19 cellular contexts compared by ENCODE assay signal in the genomic region with DNA sequence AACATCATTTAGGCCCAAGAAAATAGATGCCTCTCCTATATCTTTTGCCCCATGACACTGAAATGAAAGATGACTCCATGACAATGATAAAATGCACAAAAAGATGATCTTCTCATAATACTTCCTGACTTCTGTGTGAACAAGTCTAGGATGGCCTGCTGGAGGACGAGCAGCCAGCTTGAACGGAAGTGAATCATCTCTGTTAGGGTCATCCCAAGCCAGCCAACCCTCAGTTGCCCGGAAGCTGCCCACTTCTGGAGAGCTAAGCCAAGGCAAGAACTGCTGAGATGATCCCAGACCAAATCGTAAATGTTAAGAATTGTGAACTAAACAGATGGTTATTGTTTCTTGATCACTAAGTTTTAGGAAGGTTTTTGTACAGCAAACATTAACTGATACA.
DNase-seq lines count a peak whose midpoint lies in the region; ATAC-seq and TF ChIP-seq lines count a peak whose summit lies in the region.
"Had no signal": no experiment of that assay in that cellular context is flagged by ENCODE, and none has a peak within 500 bp of the region (broad histone marks: within the 10 kb centered on the region; RNA-seq: fewer than 3 reads in every experiment).

No MANE protein-coding gene starts in this region.

- POLR2A ChIA-PET in RWPE1 (lab: Yijun Ruan, JAX; ENCODE audit: low non-redundant PET), result no interaction called here

- H3K36me3 Mint-ChIP-seq in nephron progenitor cell (ENCODE audit: low read depth), result no peaks in the 10 kb centered on the region
- H3K36me3 Mint-ChIP-seq: CD14-positive monocyte; CD4-positive, alpha-beta memory T cell; IgD-negative memory B cell had no signal

- no peaks in the 10 kb centered on the region for H3K9me3 ChIP-seq in gastrocnemius medialis

- H3K9me3 Mint-ChIP-seq in nephron progenitor cell, result peaks cover 5% of the 10 kb centered on the region

- peak overlapping the region; percentile 44 for H3K27ac Mint-ChIP-seq in nephron progenitor cell
- H3K27ac Mint-ChIP-seq: CD14-positive monocyte; CD4-positive, alpha-beta memory T cell; HFFc6; IgD-negative memory B cell had no signal

- H3K4me3 Mint-ChIP-seq in nephron progenitor cell, result no peak overlapping the region
- H3K4me3 Mint-ChIP-seq: CD14-positive monocyte; CD4-positive, alpha-beta memory T cell; HFFc6; IgD-negative memory B cell had no signal

- DNase-seq in EL (peak; percentile 15), M059J (ENCODE audit: low read depth) (peak; percentile 2), nephron progenitor cell (no peak), sciatic nerve (ENCODE audit: low spot score) (no peak), RWPE1 (ENCODE audit: low spot score) (no peak), gastrocnemius medialis (no peak)
- DNase-seq: ACHN; AML-193; CD4-positive, alpha-beta memory T cell; DMS153; DMS79; GF-D8; GOT3; H7; HFFc6 had no signal

- H3K27me3 Mint-ChIP-seq in nephron progenitor cell (ENCODE audit: low read depth, poor library complexity), result peaks cover 3% of the 10 kb centered on the region
- H3K27me3 Mint-ChIP-seq: CD4-positive, alpha-beta memory T cell; IgD-negative memory B cell had no signal

- ATAC-seq in sciatic nerve, result no peak
- ATAC-seq in gastrocnemius medialis, result no peak
- ATAC-seq: HCT116 had no signal

- TF ChIP-seq CTCF in nephron progenitor cell (IDR thresholded peaks at IDR 0.05) (no peak), RWPE1 (conservative IDR thresholded peaks at IDR 0.05; ENCODE audit: low read depth) (no peak), gastrocnemius medialis (IDR thresholded peaks at IDR 0.05 in 4 of 5, conservative IDR thresholded peaks at IDR 0.05 in 1 of 5) (no peak)

- intact Hi-C loops in sciatic nerve (cut with DNase I), result no loop called here
- intact Hi-C loops in gastrocnemius medialis (cut with DNase I; ENCODE audit: low total_unique reads), result no loop called here

- TF ChIP-seq POLR2A in gastrocnemius medialis (IDR thresholded peaks at IDR 0.05), result no peak

- H3K36me3 ChIP-seq in gastrocnemius medialis, result no peaks in the 10 kb centered on the region

- no peaks in the 10 kb centered on the region for H3K4me1 ChIP-seq in gastrocnemius medialis

- H3K4me3 ChIP-seq in gastrocnemius medialis, result no peak overlapping the region

- in situ Hi-C loops in gastrocnemius medialis (cut with MboI; ENCODE audit: low sequenced_read_pairs in 4 of 4), result no loop called here

- peaks cover 5% of the 10 kb centered on the region for H3K4me1 Mint-ChIP-seq in nephron progenitor cell
- H3K4me1 Mint-ChIP-seq: CD14-positive monocyte; CD4-positive, alpha-beta memory T cell; IgD-negative memory B cell had no signal

- CTCF ChIA-PET in RWPE1 (lab: Yijun Ruan, JAX), result no interaction called here

- H3K27ac ChIP-seq in RWPE1 (no peak overlapping the region), gastrocnemius medialis (no peak overlapping the region)
- H3K27ac ChIP-seq: HL-60 had no signal

- no peaks in the 10 kb centered on the region for H3K27me3 ChIP-seq in gastrocnemius medialis

Comparison
In these comparisons a context has a peak if more than half of its experiments do, and no peak if none do; other contexts are left out.
1. DNase-seq: peak in EL (single experiment) and M059J (single experiment); none in nephron progenitor cell (single experiment), sciatic nerve (single experiment), RWPE1 (single experiment) and gastrocnemius medialis (0 of 2).